8 cellular contexts compared by ENCODE assay signal in genomic region chr7:156950381-156950858, GRCh38. TPM values are rescaled to one million over a fixed set of nuclear protein-coding genes. Genes with fewer than 3 reads are reported as not detected.
DNase-seq lines count a peak whose midpoint lies in the region; ATAC-seq and TF ChIP-seq lines count a peak whose summit lies in the region.

No MANE protein-coding gene starts in this region.

- peaks cover 10% of the 10 kb centered on the region for H3K4me1 ChIP-seq in HUES64 (ENCODE audit: insufficient read depth, low read length)

- peaks cover 12% of the 10 kb centered on the region for H3K36me3 Mint-ChIP-seq in memory B cell

- H3K4me3 ChIP-seq in AG09309 (ENCODE audit: control insufficient read depth, low read depth, low read length) (peak overlapping the region; percentile 77), HUES64 (ENCODE audit: low read length) (peak overlapping the region; percentile 91), astrocyte of the cerebellum (ENCODE audit: low read depth, low read length) (peak overlapping the region; percentile 90)

- no peaks in the 10 kb centered on the region for H3K9me3 Mint-ChIP-seq in memory B cell

- H3K4me1 Mint-ChIP-seq in memory B cell, result peaks cover 16% of the 10 kb centered on the region

- DNase-seq in AG09309 (ENCODE audit: low read depth) (no peak), astrocyte of the cerebellum (ENCODE audit: low read depth) (no peak), memory B cell (ENCODE audit: low spot score in 2 of 2) (no peak), AG08396 (ENCODE audit: low spot score) (no peak), HuH-7.5 (ENCODE audit: low spot score) (no peak), NCI-H128 (lab: John Stamatoyannopoulos, UW; ENCODE audit: unreplicated experiment) (no peak)

- peak overlapping the region; percentile 92 for H3K4me3 Mint-ChIP-seq in memory B cell

- peaks cover 36% of the 10 kb centered on the region for H3K36me3 ChIP-seq in HUES64 (ENCODE audit: insufficient read depth, low read length)

- no peaks in the 10 kb centered on the region for H3K27me3 ChIP-seq in HUES64 (ENCODE audit: insufficient read depth, low read length)

- peak overlapping the region; percentile 95 for H3K9ac ChIP-seq in HUES64 (ENCODE audit: low read depth, low read length)

- in situ Hi-C loops in astrocyte of the cerebellum (cut with HindIII; ENCODE audit: low sequenced_read_pairs), result no loop called here

- no peaks in the 10 kb centered on the region for H3K9me3 ChIP-seq in HUES64 (ENCODE audit: insufficient read depth, low read depth, low read length)

- no peak for TF ChIP-seq CTCF in AG09309 (IDR thresholded peaks at IDR 0.05; ENCODE audit: control insufficient read depth, insufficient read depth, low read depth, low read length, missing control alignments)
- TF ChIP-seq CTCF in astrocyte of the cerebellum (IDR thresholded peaks at IDR 0.05; ENCODE audit: low read depth, low read length, missing control alignments), result no peak

- no peak overlapping the region for H3K27ac ChIP-seq in HUES64 (ENCODE audit: low read depth, low read length)

- no peaks in the 10 kb centered on the region for H3K27me3 Mint-ChIP-seq in memory B cell

- WGBS in HUES64, result 1% methylated on average over 21 of the region's 21 CpGs

- no peak for ATAC-seq in memory B cell (ENCODE audit: low read depth)
- ATAC-seq in GM21390 (IDR thresholded peaks at IDR 0.05; ENCODE audit: unreplicated experiment), result no peak

- H3K27ac Mint-ChIP-seq in memory B cell, result peak overlapping the region; percentile 87

RNA-seq across cellular contexts. Expression of gene NOM1, which starts 0.9 kb away (rescaled TPM):
- polyA plus RNA-seq in HUES64 (2013, experiment 1 of 2), result 15.6 TPM
- polyA plus RNA-seq in HUES64 (2013, experiment 2 of 2), result 14.8 TPM

RNA-seq across cellular contexts. Expression of gene LMBR1, which starts 57.4 kb away (rescaled TPM):
- polyA plus RNA-seq in HUES64 (2013, experiment 1 of 2), result 35.6 TPM
- polyA plus RNA-seq in HUES64 (2013, experiment 2 of 2), result 38.0 TPM
